ENCODE assay signal across 1 cellular context in the genomic region with DNA sequence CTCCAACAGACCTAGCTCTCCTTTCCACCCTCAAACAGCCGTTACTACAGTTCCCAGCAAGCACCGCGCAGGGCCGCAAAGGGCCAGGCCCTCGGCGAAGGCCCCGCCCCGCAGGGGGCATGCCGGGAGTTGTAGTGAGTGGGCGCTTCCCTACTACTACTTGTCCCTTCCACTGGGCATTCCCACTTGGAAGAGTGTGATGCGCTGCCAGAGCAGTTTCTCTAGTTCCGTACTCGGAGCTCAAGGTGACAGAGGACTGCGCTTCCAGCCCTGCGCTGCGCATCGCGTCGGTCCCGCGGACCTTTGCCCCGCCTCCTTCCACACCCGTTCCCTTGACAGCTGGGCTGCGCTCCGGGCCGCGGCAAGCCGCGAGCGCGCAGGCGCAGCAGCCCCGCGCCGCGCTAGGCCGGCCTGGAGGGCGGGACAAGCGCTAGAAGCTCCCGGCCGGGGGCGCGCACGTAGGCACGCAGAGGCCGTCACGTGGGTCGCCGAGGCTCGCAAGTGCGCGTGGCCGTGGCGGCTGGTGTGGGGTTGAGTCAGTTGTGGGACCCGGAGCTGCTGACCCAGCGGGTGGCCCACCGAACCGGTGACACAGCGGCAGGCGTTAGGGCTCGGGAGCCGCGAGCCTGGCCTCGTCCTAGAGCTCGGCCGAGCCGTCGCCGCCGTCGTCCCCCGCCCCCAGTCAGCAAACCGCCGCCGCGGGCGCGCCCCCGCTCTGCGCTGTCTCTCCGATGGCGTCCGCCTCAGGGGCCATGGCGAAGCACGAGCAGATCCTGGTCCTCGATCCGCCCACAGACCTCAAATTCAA.
TF ChIP-seq lines count a peak whose summit lies in the region.

A gene with protein sequence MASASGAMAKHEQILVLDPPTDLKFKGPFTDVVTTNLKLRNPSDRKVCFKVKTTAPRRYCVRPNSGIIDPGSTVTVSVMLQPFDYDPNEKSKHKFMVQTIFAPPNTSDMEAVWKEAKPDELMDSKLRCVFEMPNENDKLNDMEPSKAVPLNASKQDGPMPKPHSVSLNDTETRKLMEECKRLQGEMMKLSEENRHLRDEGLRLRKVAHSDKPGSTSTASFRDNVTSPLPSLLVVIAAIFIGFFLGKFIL (plus strand): TSS at position 491 of the 808 bp plus-strand sequence. CDS start 241 bp downstream, at position 732.

TF ChIP-seq in K562, 482 proteins besides CTCF, POLR2A, EP300 and RAD21 (continued from another document and continues in another):
- TF ChIP-seq, protein P1, sequence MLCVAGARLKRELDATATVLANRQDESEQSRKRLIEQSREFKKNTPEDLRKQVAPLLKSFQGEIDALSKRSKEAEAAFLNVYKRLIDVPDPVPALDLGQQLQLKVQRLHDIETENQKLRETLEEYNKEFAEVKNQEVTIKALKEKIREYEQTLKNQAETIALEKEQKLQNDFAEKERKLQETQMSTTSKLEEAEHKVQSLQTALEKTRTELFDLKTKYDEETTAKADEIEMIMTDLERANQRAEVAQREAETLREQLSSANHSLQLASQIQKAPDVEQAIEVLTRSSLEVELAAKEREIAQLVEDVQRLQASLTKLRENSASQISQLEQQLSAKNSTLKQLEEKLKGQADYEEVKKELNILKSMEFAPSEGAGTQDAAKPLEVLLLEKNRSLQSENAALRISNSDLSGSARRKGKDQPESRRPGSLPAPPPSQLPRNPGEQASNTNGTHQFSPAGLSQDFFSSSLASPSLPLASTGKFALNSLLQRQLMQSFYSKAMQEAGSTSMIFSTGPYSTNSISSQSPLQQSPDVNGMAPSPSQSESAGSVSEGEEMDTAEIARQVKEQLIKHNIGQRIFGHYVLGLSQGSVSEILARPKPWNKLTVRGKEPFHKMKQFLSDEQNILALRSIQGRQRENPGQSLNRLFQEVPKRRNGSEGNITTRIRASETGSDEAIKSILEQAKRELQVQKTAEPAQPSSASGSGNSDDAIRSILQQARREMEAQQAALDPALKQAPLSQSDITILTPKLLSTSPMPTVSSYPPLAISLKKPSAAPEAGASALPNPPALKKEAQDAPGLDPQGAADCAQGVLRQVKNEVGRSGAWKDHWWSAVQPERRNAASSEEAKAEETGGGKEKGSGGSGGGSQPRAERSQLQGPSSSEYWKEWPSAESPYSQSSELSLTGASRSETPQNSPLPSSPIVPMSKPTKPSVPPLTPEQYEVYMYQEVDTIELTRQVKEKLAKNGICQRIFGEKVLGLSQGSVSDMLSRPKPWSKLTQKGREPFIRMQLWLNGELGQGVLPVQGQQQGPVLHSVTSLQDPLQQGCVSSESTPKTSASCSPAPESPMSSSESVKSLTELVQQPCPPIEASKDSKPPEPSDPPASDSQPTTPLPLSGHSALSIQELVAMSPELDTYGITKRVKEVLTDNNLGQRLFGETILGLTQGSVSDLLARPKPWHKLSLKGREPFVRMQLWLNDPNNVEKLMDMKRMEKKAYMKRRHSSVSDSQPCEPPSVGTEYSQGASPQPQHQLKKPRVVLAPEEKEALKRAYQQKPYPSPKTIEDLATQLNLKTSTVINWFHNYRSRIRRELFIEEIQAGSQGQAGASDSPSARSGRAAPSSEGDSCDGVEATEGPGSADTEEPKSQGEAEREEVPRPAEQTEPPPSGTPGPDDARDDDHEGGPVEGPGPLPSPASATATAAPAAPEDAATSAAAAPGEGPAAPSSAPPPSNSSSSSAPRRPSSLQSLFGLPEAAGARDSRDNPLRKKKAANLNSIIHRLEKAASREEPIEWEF (CRISPR knock-in tag; IDR thresholded peaks at IDR 0.05) = no peak
- TF ChIP-seq ZFPM2 (CRISPR knock-in tag; IDR thresholded peaks at IDR 0.05) = 0 out of 2 replicates have a peak, but pooled peaks have one; percentile 11
- no peak for TF ChIP-seq PHF21A (IDR thresholded peaks at IDR 0.05; ENCODE audit: borderline replicate concordance, low read depth)
- TF ChIP-seq, protein P2, sequence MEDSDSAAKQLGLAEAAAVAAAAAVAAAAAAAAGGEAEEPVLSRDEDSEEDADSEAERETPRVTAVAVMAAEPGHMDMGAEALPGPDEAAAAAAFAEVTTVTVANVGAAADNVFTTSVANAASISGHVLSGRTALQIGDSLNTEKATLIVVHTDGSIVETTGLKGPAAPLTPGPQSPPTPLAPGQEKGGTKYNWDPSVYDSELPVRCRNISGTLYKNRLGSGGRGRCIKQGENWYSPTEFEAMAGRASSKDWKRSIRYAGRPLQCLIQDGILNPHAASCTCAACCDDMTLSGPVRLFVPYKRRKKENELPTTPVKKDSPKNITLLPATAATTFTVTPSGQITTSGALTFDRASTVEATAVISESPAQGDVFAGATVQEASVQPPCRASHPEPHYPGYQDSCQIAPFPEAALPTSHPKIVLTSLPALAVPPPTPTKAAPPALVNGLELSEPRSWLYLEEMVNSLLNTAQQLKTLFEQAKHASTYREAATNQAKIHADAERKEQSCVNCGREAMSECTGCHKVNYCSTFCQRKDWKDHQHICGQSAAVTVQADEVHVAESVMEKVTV (CRISPR knock-in tag; IDR thresholded peaks at IDR 0.05) = no peak
- TF ChIP-seq ZNF717 (CRISPR knock-in tag; IDR thresholded peaks at IDR 0.05) = no peak
- TF ChIP-seq TAF1 (IDR thresholded peaks at IDR 0.05; ENCODE audit: control insufficient read depth, extremely low read depth, insufficient read depth, low read length, severe bottlenecking) = peak; percentile 86
- peak; percentile 50 for TF ChIP-seq HMGN3 (IDR thresholded peaks at IDR 0.05; ENCODE audit: borderline replicate concordance, extremely low read depth, insufficient read length, low read depth, low read length)
- peak; percentile 86 for TF ChIP-seq RBM22 (IDR thresholded peaks at IDR 0.05; ENCODE audit: low read depth, low read length, poor library complexity, severe bottlenecking)
- TF ChIP-seq, protein P3, sequence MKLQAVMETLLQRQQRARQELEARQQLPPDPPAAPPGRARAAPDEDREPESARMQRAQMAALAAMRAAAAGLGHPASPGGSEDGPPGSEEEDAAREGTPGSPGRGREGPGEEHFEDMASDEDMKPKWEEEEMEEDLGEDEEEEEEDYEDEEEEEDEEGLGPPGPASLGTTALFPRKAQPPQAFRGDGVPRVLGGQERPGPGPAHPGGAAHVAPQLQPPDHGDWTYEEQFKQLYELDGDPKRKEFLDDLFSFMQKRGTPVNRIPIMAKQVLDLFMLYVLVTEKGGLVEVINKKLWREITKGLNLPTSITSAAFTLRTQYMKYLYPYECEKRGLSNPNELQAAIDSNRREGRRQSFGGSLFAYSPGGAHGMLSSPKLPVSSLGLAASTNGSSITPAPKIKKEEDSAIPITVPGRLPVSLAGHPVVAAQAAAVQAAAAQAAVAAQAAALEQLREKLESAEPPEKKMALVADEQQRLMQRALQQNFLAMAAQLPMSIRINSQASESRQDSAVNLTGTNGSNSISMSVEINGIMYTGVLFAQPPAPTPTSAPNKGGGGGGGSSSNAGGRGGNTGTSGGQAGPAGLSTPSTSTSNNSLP (IDR thresholded peaks at IDR 0.05; ENCODE audit: borderline replicate concordance, low read depth, low read length) = no peak
- peak; percentile 73 to 94; a peak in 3 of 4 replicates for TF ChIP-seq SIN3A (IDR thresholded peaks at IDR 0.05; ENCODE audit: borderline replicate concordance in 2 of 2, control insufficient read depth in 1 of 2, low read depth in 2 of 2, low read length in 2 of 2)
- TF ChIP-seq ZNF197 (CRISPR knock-in tag; IDR thresholded peaks at IDR 0.05; ENCODE audit: low read depth) = no peak
- TF ChIP-seq LARP7 (IDR thresholded peaks at IDR 0.05) = no peak
- TF ChIP-seq YY1 (IDR thresholded peaks at IDR 0.05; ENCODE audit: borderline replicate concordance in 1 of 3, control insufficient read depth in 1 of 3, extremely low read depth in 1 of 3, insufficient read depth in 3 of 3, insufficient read length in 1 of 3, insufficient replicate concordance in 2 of 3, low read depth in 1 of 3, low read length in 2 of 3) = peak in 2 of 3 experiments; percentile 76 to 94
- TF ChIP-seq, protein P4, sequence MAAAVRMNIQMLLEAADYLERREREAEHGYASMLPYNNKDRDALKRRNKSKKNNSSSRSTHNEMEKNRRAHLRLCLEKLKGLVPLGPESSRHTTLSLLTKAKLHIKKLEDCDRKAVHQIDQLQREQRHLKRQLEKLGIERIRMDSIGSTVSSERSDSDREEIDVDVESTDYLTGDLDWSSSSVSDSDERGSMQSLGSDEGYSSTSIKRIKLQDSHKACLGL (CRISPR knock-in tag; IDR thresholded peaks at IDR 0.05; ENCODE audit: borderline replicate concordance, poor library complexity, severe bottlenecking) = no peak
- TF ChIP-seq TCF7 (IDR thresholded peaks at IDR 0.05; ENCODE audit: borderline replicate concordance) = no peak
- TF ChIP-seq, protein P5, sequence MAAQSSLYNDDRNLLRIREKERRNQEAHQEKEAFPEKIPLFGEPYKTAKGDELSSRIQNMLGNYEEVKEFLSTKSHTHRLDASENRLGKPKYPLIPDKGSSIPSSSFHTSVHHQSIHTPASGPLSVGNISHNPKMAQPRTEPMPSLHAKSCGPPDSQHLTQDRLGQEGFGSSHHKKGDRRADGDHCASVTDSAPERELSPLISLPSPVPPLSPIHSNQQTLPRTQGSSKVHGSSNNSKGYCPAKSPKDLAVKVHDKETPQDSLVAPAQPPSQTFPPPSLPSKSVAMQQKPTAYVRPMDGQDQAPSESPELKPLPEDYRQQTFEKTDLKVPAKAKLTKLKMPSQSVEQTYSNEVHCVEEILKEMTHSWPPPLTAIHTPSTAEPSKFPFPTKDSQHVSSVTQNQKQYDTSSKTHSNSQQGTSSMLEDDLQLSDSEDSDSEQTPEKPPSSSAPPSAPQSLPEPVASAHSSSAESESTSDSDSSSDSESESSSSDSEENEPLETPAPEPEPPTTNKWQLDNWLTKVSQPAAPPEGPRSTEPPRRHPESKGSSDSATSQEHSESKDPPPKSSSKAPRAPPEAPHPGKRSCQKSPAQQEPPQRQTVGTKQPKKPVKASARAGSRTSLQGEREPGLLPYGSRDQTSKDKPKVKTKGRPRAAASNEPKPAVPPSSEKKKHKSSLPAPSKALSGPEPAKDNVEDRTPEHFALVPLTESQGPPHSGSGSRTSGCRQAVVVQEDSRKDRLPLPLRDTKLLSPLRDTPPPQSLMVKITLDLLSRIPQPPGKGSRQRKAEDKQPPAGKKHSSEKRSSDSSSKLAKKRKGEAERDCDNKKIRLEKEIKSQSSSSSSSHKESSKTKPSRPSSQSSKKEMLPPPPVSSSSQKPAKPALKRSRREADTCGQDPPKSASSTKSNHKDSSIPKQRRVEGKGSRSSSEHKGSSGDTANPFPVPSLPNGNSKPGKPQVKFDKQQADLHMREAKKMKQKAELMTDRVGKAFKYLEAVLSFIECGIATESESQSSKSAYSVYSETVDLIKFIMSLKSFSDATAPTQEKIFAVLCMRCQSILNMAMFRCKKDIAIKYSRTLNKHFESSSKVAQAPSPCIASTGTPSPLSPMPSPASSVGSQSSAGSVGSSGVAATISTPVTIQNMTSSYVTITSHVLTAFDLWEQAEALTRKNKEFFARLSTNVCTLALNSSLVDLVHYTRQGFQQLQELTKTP (IDR thresholded peaks at IDR 0.05; ENCODE audit: low read depth in 1 of 2, partially characterized antibody in 2 of 2) = peak in 1 of 2 experiments; percentile 98
- no peak for TF ChIP-seq CBFA2T3 (IDR thresholded peaks at IDR 0.05)
- TF ChIP-seq MCM5 (IDR thresholded peaks at IDR 0.05; ENCODE audit: low read depth) = no peak
- TF ChIP-seq, protein P6, sequence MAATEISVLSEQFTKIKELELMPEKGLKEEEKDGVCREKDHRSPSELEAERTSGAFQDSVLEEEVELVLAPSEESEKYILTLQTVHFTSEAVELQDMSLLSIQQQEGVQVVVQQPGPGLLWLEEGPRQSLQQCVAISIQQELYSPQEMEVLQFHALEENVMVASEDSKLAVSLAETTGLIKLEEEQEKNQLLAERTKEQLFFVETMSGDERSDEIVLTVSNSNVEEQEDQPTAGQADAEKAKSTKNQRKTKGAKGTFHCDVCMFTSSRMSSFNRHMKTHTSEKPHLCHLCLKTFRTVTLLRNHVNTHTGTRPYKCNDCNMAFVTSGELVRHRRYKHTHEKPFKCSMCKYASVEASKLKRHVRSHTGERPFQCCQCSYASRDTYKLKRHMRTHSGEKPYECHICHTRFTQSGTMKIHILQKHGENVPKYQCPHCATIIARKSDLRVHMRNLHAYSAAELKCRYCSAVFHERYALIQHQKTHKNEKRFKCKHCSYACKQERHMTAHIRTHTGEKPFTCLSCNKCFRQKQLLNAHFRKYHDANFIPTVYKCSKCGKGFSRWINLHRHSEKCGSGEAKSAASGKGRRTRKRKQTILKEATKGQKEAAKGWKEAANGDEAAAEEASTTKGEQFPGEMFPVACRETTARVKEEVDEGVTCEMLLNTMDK (IDR thresholded peaks at IDR 0.05; ENCODE audit: borderline replicate concordance, insufficient read depth, low read depth, low read length, poor library complexity, severe bottlenecking) = no peak
- TF ChIP-seq, protein P7, sequence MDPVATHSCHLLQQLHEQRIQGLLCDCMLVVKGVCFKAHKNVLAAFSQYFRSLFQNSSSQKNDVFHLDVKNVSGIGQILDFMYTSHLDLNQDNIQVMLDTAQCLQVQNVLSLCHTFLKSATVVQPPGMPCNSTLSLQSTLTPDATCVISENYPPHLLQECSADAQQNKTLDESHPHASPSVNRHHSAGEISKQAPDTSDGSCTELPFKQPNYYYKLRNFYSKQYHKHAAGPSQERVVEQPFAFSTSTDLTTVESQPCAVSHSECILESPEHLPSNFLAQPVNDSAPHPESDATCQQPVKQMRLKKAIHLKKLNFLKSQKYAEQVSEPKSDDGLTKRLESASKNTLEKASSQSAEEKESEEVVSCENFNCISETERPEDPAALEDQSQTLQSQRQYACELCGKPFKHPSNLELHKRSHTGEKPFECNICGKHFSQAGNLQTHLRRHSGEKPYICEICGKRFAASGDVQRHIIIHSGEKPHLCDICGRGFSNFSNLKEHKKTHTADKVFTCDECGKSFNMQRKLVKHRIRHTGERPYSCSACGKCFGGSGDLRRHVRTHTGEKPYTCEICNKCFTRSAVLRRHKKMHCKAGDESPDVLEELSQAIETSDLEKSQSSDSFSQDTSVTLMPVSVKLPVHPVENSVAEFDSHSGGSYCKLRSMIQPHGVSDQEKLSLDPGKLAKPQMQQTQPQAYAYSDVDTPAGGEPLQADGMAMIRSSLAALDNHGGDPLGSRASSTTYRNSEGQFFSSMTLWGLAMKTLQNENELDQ (CRISPR knock-in tag; IDR thresholded peaks at IDR 0.05; ENCODE audit: borderline replicate concordance) = no peak
- peak; percentile 57 for TF ChIP-seq ZNF431 (CRISPR knock-in tag; IDR thresholded peaks at IDR 0.05)
- TF ChIP-seq BDP1 (IDR thresholded peaks at IDR 0.05; ENCODE audit: insufficient read depth, insufficient read length) = no peak
- no peak for TF ChIP-seq TEAD2 (tag; IDR thresholded peaks at IDR 0.05)
- TF ChIP-seq NCOA1 (IDR thresholded peaks at IDR 0.05; ENCODE audit: low read depth) = no peak
- TF ChIP-seq, protein P8, sequence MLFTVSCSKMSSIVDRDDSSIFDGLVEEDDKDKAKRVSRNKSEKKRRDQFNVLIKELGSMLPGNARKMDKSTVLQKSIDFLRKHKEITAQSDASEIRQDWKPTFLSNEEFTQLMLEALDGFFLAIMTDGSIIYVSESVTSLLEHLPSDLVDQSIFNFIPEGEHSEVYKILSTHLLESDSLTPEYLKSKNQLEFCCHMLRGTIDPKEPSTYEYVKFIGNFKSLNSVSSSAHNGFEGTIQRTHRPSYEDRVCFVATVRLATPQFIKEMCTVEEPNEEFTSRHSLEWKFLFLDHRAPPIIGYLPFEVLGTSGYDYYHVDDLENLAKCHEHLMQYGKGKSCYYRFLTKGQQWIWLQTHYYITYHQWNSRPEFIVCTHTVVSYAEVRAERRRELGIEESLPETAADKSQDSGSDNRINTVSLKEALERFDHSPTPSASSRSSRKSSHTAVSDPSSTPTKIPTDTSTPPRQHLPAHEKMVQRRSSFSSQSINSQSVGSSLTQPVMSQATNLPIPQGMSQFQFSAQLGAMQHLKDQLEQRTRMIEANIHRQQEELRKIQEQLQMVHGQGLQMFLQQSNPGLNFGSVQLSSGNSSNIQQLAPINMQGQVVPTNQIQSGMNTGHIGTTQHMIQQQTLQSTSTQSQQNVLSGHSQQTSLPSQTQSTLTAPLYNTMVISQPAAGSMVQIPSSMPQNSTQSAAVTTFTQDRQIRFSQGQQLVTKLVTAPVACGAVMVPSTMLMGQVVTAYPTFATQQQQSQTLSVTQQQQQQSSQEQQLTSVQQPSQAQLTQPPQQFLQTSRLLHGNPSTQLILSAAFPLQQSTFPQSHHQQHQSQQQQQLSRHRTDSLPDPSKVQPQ (CRISPR knock-in tag; IDR thresholded peaks at IDR 0.05; ENCODE audit: borderline replicate concordance) = no peak
- peak; percentile 56; the same call in 1 of the 2 replicates for TF ChIP-seq RBM34 (IDR thresholded peaks at IDR 0.05; ENCODE audit: borderline replicate concordance, insufficient read depth, low read length)
